In the genomic region with DNA sequence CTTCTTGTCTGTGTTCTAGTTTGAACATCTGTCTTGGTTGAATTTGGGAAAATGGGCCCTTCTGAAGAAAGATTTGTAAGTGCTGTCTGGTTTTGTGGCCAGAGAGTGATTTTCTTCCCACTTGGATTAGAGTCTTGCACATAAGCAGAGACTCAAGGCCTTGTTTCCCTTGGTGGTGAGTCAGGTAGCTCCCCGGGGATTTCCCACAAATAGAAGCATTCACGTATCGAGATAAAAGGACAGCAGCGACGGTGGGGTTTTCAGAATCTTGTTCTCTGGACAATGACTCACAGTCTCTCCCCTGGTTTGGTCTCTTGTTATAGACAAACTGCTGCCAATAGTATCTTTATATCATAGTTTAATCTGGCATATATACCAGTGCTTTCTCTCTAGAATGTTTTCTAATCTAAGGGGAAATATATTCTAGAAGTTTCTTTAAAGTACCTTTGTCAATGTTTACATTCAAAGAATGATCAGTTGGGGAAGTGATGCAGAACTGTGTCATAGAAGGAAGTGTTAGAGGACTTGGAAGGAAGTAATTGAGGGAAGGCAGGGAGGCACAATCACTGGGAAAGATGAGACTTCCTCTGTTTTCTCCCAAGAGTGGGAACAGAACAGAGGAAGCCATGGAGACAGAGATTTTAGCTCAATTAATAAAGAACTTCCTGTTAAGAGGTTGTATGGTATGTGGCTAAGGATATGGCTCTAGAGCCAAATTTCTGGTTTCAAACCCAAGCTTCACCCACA, we compare ENCODE assay signal across 7 cellular contexts. TPM values are rescaled to one million over a fixed set of nuclear protein-coding genes. Genes with fewer than 3 reads are reported as not detected.
DNase-seq lines count a peak whose midpoint lies in the region; ATAC-seq and TF ChIP-seq lines count a peak whose summit lies in the region.

No MANE protein-coding gene starts in this region.

- H3K36me3 Mint-ChIP-seq in activated T-cell treated with anti-CD3 and anti-CD28 coated beads, Interleukin-2, amount 50 U/mL, for 24 hours (ENCODE audit: low read depth) = peaks cover 96% of the 10 kb centered on the region

- no peaks in the 10 kb centered on the region for H3K9me3 Mint-ChIP-seq in activated T-cell treated with anti-CD3 and anti-CD28 coated beads, Interleukin-2, amount 50 U/mL, for 24 hours

- H3K4me1 Mint-ChIP-seq in activated T-cell treated with anti-CD3 and anti-CD28 coated beads, Interleukin-2, amount 50 U/mL, for 24 hours (ENCODE audit: low read depth) = peaks cover 24% of the 10 kb centered on the region

- no peaks in the 10 kb centered on the region for H3K9me3 ChIP-seq in left ventricle myocardium inferior (replicated peaks)

- peak overlapping the region; percentile 69 for H3K27ac ChIP-seq in left ventricle myocardium inferior (replicated peaks)

- TF ChIP-seq CTCF in left ventricle myocardium inferior (IDR thresholded peaks at IDR 0.05; ENCODE audit: borderline replicate concordance) = no peak

- peaks cover 28% of the 10 kb centered on the region for H3K4me1 ChIP-seq in left ventricle myocardium inferior

- H3K27ac Mint-ChIP-seq in activated T-cell treated with anti-CD3 and anti-CD28 coated beads, Interleukin-2, amount 50 U/mL, for 24 hours = peak overlapping the region; percentile 85

- no peak overlapping the region for H3K4me3 ChIP-seq in left ventricle myocardium inferior

- DNase-seq in HS-5 (ENCODE audit: low read depth) (peak; percentile 85), left ventricle myocardium inferior (no peak), NCI-H2029 treated with DMSO at 0.1 percent for 48 hours (lab: John Stamatoyannopoulos, UW) (no peak), putamen (ENCODE audit: low spot score) (no peak)
- DNase-seq in activated T-cell treated with anti-CD3 and anti-CD28 coated beads, Interleukin-2, amount 50 U/mL, for 24 hours = no peak
- DNase-seq in stimulated activated CD8-positive, alpha-beta memory T cell treated with anti-CD3 and anti-CD28 coated beads, Interleukin-12 subunit alpha, Interleukin-12 subunit beta, amount 100 ng/mL, for 1 hour (ENCODE audit: low read depth) = peak; percentile 15

- no peaks in the 10 kb centered on the region for H3K27me3 Mint-ChIP-seq in activated T-cell treated with anti-CD3 and anti-CD28 coated beads, Interleukin-2, amount 50 U/mL, for 24 hours

- ATAC-seq in GM19328 (IDR thresholded peaks at IDR 0.05; ENCODE audit: unreplicated experiment) = no peak

- H3K27me3 ChIP-seq in left ventricle myocardium inferior (ENCODE audit: low read depth) = no peaks in the 10 kb centered on the region

- intact Hi-C loops in left ventricle myocardium inferior (cut with micrococcal nuclease) = loop anchor here (5.0 kb wide), 2 partner anchors 32 to 47 kb away; a partner anchor contains a TSS

- H3K36me3 ChIP-seq in left ventricle myocardium inferior = peaks cover 29% of the 10 kb centered on the region

- no peak overlapping the region for H3K4me3 Mint-ChIP-seq in activated T-cell treated with anti-CD3 and anti-CD28 coated beads, Interleukin-2, amount 50 U/mL, for 24 hours

RNA-seq across cellular contexts. Expression of a gene that starts 18.1 kb away (rescaled TPM):
- total RNA-seq in left ventricle myocardium inferior = 3.8 TPM

RNA-seq across cellular contexts. Expression of a gene that starts 34.8 kb away (rescaled TPM):
- 11.3 TPM for total RNA-seq in left ventricle myocardium inferior

RNA-seq across cellular contexts. Expression of a gene that starts 53.8 kb away (rescaled TPM):
- 40.6 TPM for total RNA-seq in left ventricle myocardium inferior

Comparison
In these comparisons a context has a peak if more than half of its experiments do, and no peak if none do; other contexts are left out.
1. DNase-seq: peak in HS-5 (single experiment) and stimulated activated CD8-positive, alpha-beta memory T cell treated with anti-CD3 and anti-CD28 coated beads, Interleukin-12 subunit alpha, Interleukin-12 subunit beta, amount 100 ng/mL, for 1 hour (single experiment); none in activated T-cell treated with anti-CD3 and anti-CD28 coated beads, Interleukin-2, amount 50 U/mL, for 24 hours (single experiment), left ventricle myocardium inferior (single experiment), NCI-H2029 treated with DMSO at 0.1 percent for 48 hours (single experiment) and putamen (single experiment).